In genomic region chr20:41231850-41232249, GRCh38 we compare ENCODE assay signal across 10 cellular contexts.
A peak's percentile ranks its signal among the peaks of the same experiment; 100 is the strongest.
DNase-seq lines count a peak whose midpoint lies in the region; ATAC-seq and TF ChIP-seq lines count a peak whose summit lies in the region.
"Had no signal": no experiment of that assay in that cellular context is flagged by ENCODE, and none has a peak within 500 bp of the region (broad histone marks: within the 10 kb centered on the region; RNA-seq: fewer than 3 reads in every experiment).

No MANE protein-coding gene starts in this region.

- no peak overlapping the region for H3K27ac Mint-ChIP-seq in activated T-cell treated with anti-CD3 and anti-CD28 coated beads, Interleukin-2, amount 50 U/mL, for 72 hours
- H3K27ac Mint-ChIP-seq in mesothelial cell of epicardium: peak overlapping the region; percentile 39
- H3K27ac Mint-ChIP-seq: activated CD4-positive, alpha-beta memory T cell treated with anti-CD3 and anti-CD28 coated beads for 36 hours had no signal

- no peak for DNase-seq in activated T-cell treated with anti-CD3 and anti-CD28 coated beads, Interleukin-2, amount 50 U/mL, for 72 hours
- DNase-seq in activated T-cell treated with anti-CD3 and anti-CD28 coated beads, Interleukin-2, amount 50 U/mL, for 1 hour: no peak
- DNase-seq in ascending aorta (ENCODE audit: low spot score in 2 of 2) (no peak), mesothelial cell of epicardium (ENCODE audit: low spot score in 2 of 2, unreplicated experiment in 2 of 2) (no peak), tibial nerve (ENCODE audit: low spot score in 2 of 2) (no peak), SHP77 (lab: John Stamatoyannopoulos, UW) (no peak)
- no peak for DNase-seq in activated CD4-positive, CD25-positive, alpha-beta regulatory T cell (lab: John Stamatoyannopoulos, UW)

- peak overlapping the region; percentile 21 to 49 for H3K4me3 Mint-ChIP-seq in activated T-cell treated with anti-CD3 and anti-CD28 coated beads, Interleukin-2, amount 50 U/mL, for 72 hours
- H3K4me3 Mint-ChIP-seq in mesothelial cell of epicardium: peak overlapping the region; percentile 49
- H3K4me3 Mint-ChIP-seq: activated CD4-positive, alpha-beta memory T cell treated with anti-CD3 and anti-CD28 coated beads for 36 hours had no signal

- H3K27ac ChIP-seq in ascending aorta (peak overlapping the region; percentile 85 to 89), tibial nerve (peak overlapping the region; percentile 16 to 92 (median 75))
- H3K27ac ChIP-seq: HL-60 had no signal

- TF ChIP-seq EP300 in tibial nerve (IDR thresholded peaks at IDR 0.05): no peak

- TF ChIP-seq CTCF in ascending aorta (IDR thresholded peaks at IDR 0.05) (no peak), mesothelial cell of epicardium (IDR thresholded peaks at IDR 0.05; ENCODE audit: unreplicated experiment) (no peak), tibial nerve (IDR thresholded peaks at IDR 0.05) (no peak)

- no peak for ATAC-seq in activated T-cell treated with anti-CD3 and anti-CD28 coated beads, Interleukin-2, amount 50 U/mL, for 72 hours (replicated peaks in 1 of 2)
- ATAC-seq in GM21737 (IDR thresholded peaks at IDR 0.05; ENCODE audit: unreplicated experiment): no peak

- H3K27me3 Mint-ChIP-seq in activated T-cell treated with anti-CD3 and anti-CD28 coated beads, Interleukin-2, amount 50 U/mL, for 72 hours (ENCODE audit: low read depth): no peaks in the 10 kb centered on the region
- no peaks in the 10 kb centered on the region for H3K27me3 Mint-ChIP-seq in mesothelial cell of epicardium (ENCODE audit: low read depth)
- H3K27me3 Mint-ChIP-seq: activated CD4-positive, alpha-beta memory T cell treated with anti-CD3 and anti-CD28 coated beads for 36 hours had no signal

- no peaks in the 10 kb centered on the region for H3K9me3 Mint-ChIP-seq in activated T-cell treated with anti-CD3 and anti-CD28 coated beads, Interleukin-2, amount 50 U/mL, for 72 hours
- no peaks in the 10 kb centered on the region for H3K9me3 Mint-ChIP-seq in mesothelial cell of epicardium
- H3K9me3 Mint-ChIP-seq: activated CD4-positive, alpha-beta memory T cell treated with anti-CD3 and anti-CD28 coated beads for 36 hours had no signal

- WGBS in tibial nerve, 2 donors: 57 to 59% methylated on average over 4 of the region's 4 CpGs

- no peaks in the 10 kb centered on the region for H3K27me3 ChIP-seq in ascending aorta
- no peaks in the 10 kb centered on the region for H3K27me3 ChIP-seq in tibial nerve

- no peaks in the 10 kb centered on the region for H3K9me3 ChIP-seq in ascending aorta
- no peaks in the 10 kb centered on the region for H3K9me3 ChIP-seq in tibial nerve

- H3K36me3 ChIP-seq in ascending aorta: no peaks in the 10 kb centered on the region
- H3K36me3 ChIP-seq in tibial nerve: no peaks in the 10 kb centered on the region

- H3K36me3 Mint-ChIP-seq in activated T-cell treated with anti-CD3 and anti-CD28 coated beads, Interleukin-2, amount 50 U/mL, for 72 hours (ENCODE audit: insufficient read depth in 2 of 2): no peaks in the 10 kb centered on the region
- no peaks in the 10 kb centered on the region for H3K36me3 Mint-ChIP-seq in mesothelial cell of epicardium
- H3K36me3 Mint-ChIP-seq: activated CD4-positive, alpha-beta memory T cell treated with anti-CD3 and anti-CD28 coated beads for 36 hours had no signal

- peaks cover 20% of the 10 kb centered on the region for H3K4me1 Mint-ChIP-seq in activated T-cell treated with anti-CD3 and anti-CD28 coated beads, Interleukin-2, amount 50 U/mL, for 72 hours (ENCODE audit: low read depth)
- H3K4me1 Mint-ChIP-seq in mesothelial cell of epicardium: peaks cover 27% of the 10 kb centered on the region

- peaks cover 8 to 53% of the 10 kb centered on the region in 2 donors for H3K4me1 ChIP-seq in ascending aorta
- peaks cover 0 to 60% (median 32%) of the 10 kb centered on the region in 4 donors for H3K4me1 ChIP-seq in tibial nerve

- no peak overlapping the region for H3K4me3 ChIP-seq in ascending aorta
- no peak overlapping the region for H3K4me3 ChIP-seq in tibial nerve

- no peak for TF ChIP-seq POLR2A in tibial nerve (IDR thresholded peaks at IDR 0.05)

- intact Hi-C loops in ascending aorta (cut with DNase I): loop anchor here (1.0 to 5.0 kb wide), 6 partner anchors 17 to 205 kb away; partner anchors contain the start of genes LPIN3, TOP1 and ZHX3
